In genomic region chr19:3313199-3313575, GRCh38 we compare ENCODE assay signal across 23 cellular contexts.
"Had no signal": no experiment of that assay in that cellular context is flagged by ENCODE, and none has a peak within 500 bp of the region (broad histone marks: within the 10 kb centered on the region; RNA-seq: fewer than 3 reads in every experiment).

No MANE protein-coding gene starts in this region.

- H3K4me1 ChIP-seq: SJCRH30 had no signal

- DNase-seq: Karpas-422, KG1, MG63, NCI-H1092, NCI-H1105 treated with DMSO at 0.1 percent for 48 hours, NCI-H1417 treated with DMSO at 0.1 percent for 48 hours, NCI-H146, NCI-H187, NCI-H2029, NCI-H2081 treated with DMSO at 0.1 percent for 48 hours, NCI-H2171, NCI-H226, NCI-H446, NCI-H510A, NCI-H524 treated with DMSO at 0.1 percent for 48 hours, NCI-H69, NCI-H774, SHP77 treated with DMSO at 0.1 percent for 48 hours, SJCRH30, SW 1271, T-cell had no signal

- ATAC-seq: T-cell had no signal

- H3K36me3 ChIP-seq: MG63, SJCRH30 had no signal

- H3K9me3 ChIP-seq: MG63, SJCRH30 had no signal

- H3K27me3 ChIP-seq: MG63 had no signal

- FAIRE-seq: RCC 7860 had no signal

- H3K4me3 ChIP-seq: MG63, SJCRH30 had no signal

- H3K27ac ChIP-seq: RWPE1, SJCRH30 had no signal
